ENCODE assay signal across 22 cellular contexts in the genomic region with DNA sequence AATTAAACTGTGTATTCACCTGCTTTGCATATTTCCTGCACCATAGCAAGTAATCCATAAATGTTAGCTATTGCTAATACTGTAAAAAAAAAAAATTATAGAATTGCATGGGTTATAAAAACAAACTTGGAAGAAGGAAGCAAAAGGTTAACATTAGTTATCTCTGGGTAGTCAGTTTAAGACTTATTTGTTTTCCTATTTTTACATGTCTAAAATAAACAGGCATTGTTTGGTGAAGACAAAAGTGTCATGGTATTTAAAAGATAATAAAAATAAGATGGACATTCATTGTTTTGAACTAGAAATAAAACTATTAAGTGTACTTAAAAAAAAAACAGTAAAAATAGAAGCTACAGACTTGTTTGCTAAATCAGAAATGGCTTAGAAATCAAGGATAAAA.
DNase-seq lines count a peak whose midpoint lies in the region; ATAC-seq, FAIRE-seq and TF ChIP-seq lines count a peak whose summit lies in the region.
"Had no signal": no experiment of that assay in that cellular context is flagged by ENCODE, and none has a peak within 500 bp of the region (broad histone marks: within the 10 kb centered on the region; RNA-seq: fewer than 3 reads in every experiment).

No MANE protein-coding gene starts in this region.

- H3K9me3 ChIP-seq in A549, result no peaks in the 10 kb centered on the region
- no peaks in the 10 kb centered on the region for H3K9me3 ChIP-seq in PC-3 (ENCODE audit: low read length)

- H4K20me1 ChIP-seq in PC-3 (ENCODE audit: low read length), result no peaks in the 10 kb centered on the region

- H3K27ac ChIP-seq in A549 (peak overlapping the region in 1 of 2 experiments; percentile 41; a peak in 3 of 6 replicates), PC-3 (ENCODE audit: low read length) (no peak overlapping the region), VCaP (peak overlapping the region; percentile 83)
- H3K27ac ChIP-seq: GM23248 had no signal

- no peak for DNase-seq in A549 (ENCODE audit: low read depth in 1 of 2, low spot score in 1 of 2)
- DNase-seq in PC-3, result no peak
- no peak for DNase-seq in T-cell
- no peak for DNase-seq in GM03348 (ENCODE audit: low spot score)
- DNase-seq in activated CD4-positive, alpha-beta memory T cell treated with anti-CD3 and anti-CD28 coated beads for 36 hours, result no peak
- DNase-seq: AML-193; CD4-positive, alpha-beta T cell; CD8-positive, alpha-beta memory T cell; DMS 273 treated with DMSO at 0.1 percent for 48 hours; DMS79; EL; GDM1; GM23248; H7; HCEC 1CT had no signal

- H3K4me1 ChIP-seq in A549, result peaks cover 82% of the 10 kb centered on the region
- H3K4me1 ChIP-seq in PC-3 (ENCODE audit: insufficient read depth, low read length), result peaks cover 21% of the 10 kb centered on the region; the same call in 1 of the 2 replicates

- intact Hi-C loops in PC-3 (cut with micrococcal nuclease), result no loop called here
- intact Hi-C loops in activated CD4-positive, alpha-beta memory T cell treated with anti-CD3 and anti-CD28 coated beads for 36 hours (cut with micrococcal nuclease), result no loop called here

- TF ChIP-seq EP300 in A549 (IDR thresholded peaks at IDR 0.05), result no peak

- CTCF ChIA-PET in A549 (lab: Yijun Ruan, JAX) (interaction anchor here (0.9 to 3.3 kb wide), 5 partner anchors 9 to 105 kb away, joined by 3 to 8 read pairs (median 4); no protein-coding TSS in a partner anchor), PC-3 (lab: Charles Lee) (interaction anchor here (0.7 kb wide), 2 partner anchors 263 to 298 kb away, joined by 3 read pairs; no protein-coding TSS in a partner anchor), T-cell (lab: Charles Lee) (interaction anchor here in 1 of 2 donors (0.6 kb wide), 1 partner anchor 308 kb away, joined by 3 read pairs; no protein-coding TSS in a partner anchor)
- CTCF ChIA-PET in activated CD4-positive, alpha-beta memory T cell treated with anti-CD3 and anti-CD28 coated beads for 36 hours (lab: Charles Lee), result no interaction called here

- 0 out of 3 replicates have a peak overlapping the region, but pooled peaks have one; percentile 0 for H3K4me2 ChIP-seq in A549
- no peak overlapping the region for H3K4me2 ChIP-seq in PC-3 (ENCODE audit: low read length)

- ATAC-seq in A549 (no peak), PC-3 (peak; percentile 58), T-cell (replicated peaks in 1 of 4) (no peak), GM19324 (IDR thresholded peaks at IDR 0.05; ENCODE audit: low FRiP score, unreplicated experiment) (no peak)

- no peaks in the 10 kb centered on the region for H3F3A ChIP-seq in PC-3 (ENCODE audit: low read length, unreplicated experiment)

- TF ChIP-seq CTCF in A549 (IDR thresholded peaks at IDR 0.05) (no peak), PC-3 (conservative IDR thresholded peaks at IDR 0.05; ENCODE audit: low read depth, low read length) (no peak), VCaP (conservative IDR thresholded peaks at IDR 0.05) (no peak)

- TF ChIP-seq RAD21 in A549 (conservative IDR thresholded peaks at IDR 0.05 in 1 of 2, IDR thresholded peaks at IDR 0.05 in 1 of 2), result no peak

- no peak overlapping the region for H3K4me3 ChIP-seq in A549
- no peak overlapping the region for H3K4me3 ChIP-seq in PC-3 (ENCODE audit: low read length)
- H3K4me3 ChIP-seq: GM23248 had no signal

- no peaks in the 10 kb centered on the region for H3K4me1 Mint-ChIP-seq in T-cell
- H3K4me1 Mint-ChIP-seq in activated CD4-positive, alpha-beta memory T cell treated with anti-CD3 and anti-CD28 coated beads for 36 hours (ENCODE audit: low read depth), result no peaks in the 10 kb centered on the region
- H3K4me1 Mint-ChIP-seq: CD14-positive monocyte; CD8-positive, alpha-beta memory T cell had no signal

- H3K9ac ChIP-seq in PC-3 (ENCODE audit: low read length), result no peak overlapping the region
- H3K9ac ChIP-seq: GM23248 had no signal

- H3K36me3 ChIP-seq in PC-3 (ENCODE audit: low read depth, low read length), result no peaks in the 10 kb centered on the region

- H3K36me3 Mint-ChIP-seq in T-cell, result no peaks in the 10 kb centered on the region
- H3K36me3 Mint-ChIP-seq in activated CD4-positive, alpha-beta memory T cell treated with anti-CD3 and anti-CD28 coated beads for 36 hours, result no peaks in the 10 kb centered on the region
- H3K36me3 Mint-ChIP-seq: CD14-positive monocyte; CD8-positive, alpha-beta memory T cell had no signal

- no peak overlapping the region for H2AFZ ChIP-seq in PC-3 (ENCODE audit: low read length)
- H2AFZ ChIP-seq: GM23248 had no signal

- no peaks in the 10 kb centered on the region for H3K27me3 ChIP-seq in PC-3 (ENCODE audit: low read length)

- H3K9me3 Mint-ChIP-seq in T-cell, result no peaks in the 10 kb centered on the region
- no peaks in the 10 kb centered on the region for H3K9me3 Mint-ChIP-seq in activated CD4-positive, alpha-beta memory T cell treated with anti-CD3 and anti-CD28 coated beads for 36 hours
- H3K9me3 Mint-ChIP-seq: CD4-positive, alpha-beta T cell; CD8-positive, alpha-beta memory T cell had no signal

- peaks cover 92% of the 10 kb centered on the region for H3K79me2 ChIP-seq in PC-3 (ENCODE audit: low read length)

- no peak for TF ChIP-seq POLR2A in A549 (IDR thresholded peaks at IDR 0.05; ENCODE audit: low read length)

- no peak overlapping the region for H3K4me3 Mint-ChIP-seq in T-cell
- no peak overlapping the region for H3K4me3 Mint-ChIP-seq in activated CD4-positive, alpha-beta memory T cell treated with anti-CD3 and anti-CD28 coated beads for 36 hours
- H3K4me3 Mint-ChIP-seq: CD14-positive monocyte; CD4-positive, alpha-beta T cell; CD8-positive, alpha-beta memory T cell had no signal

- no peak for FAIRE-seq in A549 (lab: Jason Lieb, UNC)
- FAIRE-seq: D721Med, GM12891, GM18507, H1 had no signal

- H3K27ac Mint-ChIP-seq in T-cell, result no peak overlapping the region
- no peak overlapping the region for H3K27ac Mint-ChIP-seq in activated CD4-positive, alpha-beta memory T cell treated with anti-CD3 and anti-CD28 coated beads for 36 hours
- H3K27ac Mint-ChIP-seq: CD14-positive monocyte; CD4-positive, alpha-beta T cell; CD8-positive, alpha-beta memory T cell had no signal

- H3K9me2 ChIP-seq in PC-3 (replicated peaks; ENCODE audit: low read length), result no peaks in the 10 kb centered on the region

- no TSS peak for BruUV-seq in PC-3 (replicated peaks; lab: Mats Ljungman, UMichigan)

- POLR2A ChIA-PET in A549 (lab: Yijun Ruan, JAX) (interaction anchor here (0.7 kb wide), 1 partner anchor 23 kb away, joined by 4 read pairs; no protein-coding TSS in a partner anchor), PC-3 (lab: Charles Lee; ENCODE audit: unreplicated experiment) (interaction anchor here (0.5 to 1.4 kb wide), 3 partner anchors 307 to 765 kb away, joined by 3 to 6 read pairs (median 3); no protein-coding TSS in a partner anchor), T-cell (lab: Charles Lee) (no interaction called here)
- POLR2A ChIA-PET in activated CD4-positive, alpha-beta memory T cell treated with anti-CD3 and anti-CD28 coated beads for 36 hours (lab: Charles Lee), result no interaction called here

- peaks cover under 1 to 1% of the 10 kb centered on the region in 2 donors for H3K27me3 Mint-ChIP-seq in T-cell
- no peaks in the 10 kb centered on the region for H3K27me3 Mint-ChIP-seq in activated CD4-positive, alpha-beta memory T cell treated with anti-CD3 and anti-CD28 coated beads for 36 hours

TF ChIP-seq in A549, 52 proteins besides CTCF, POLR2A, EP300 and RAD21:
- no peak for TF ChIP-seq JUN (IDR thresholded peaks at IDR 0.05)
- no peak for TF ChIP-seq EHF (CRISPR knock-in tag; IDR thresholded peaks at IDR 0.05)

Comparison
In these comparisons a context has a peak if more than half of its experiments do, and no peak if none do; other contexts are left out.
1. POLR2A ChIA-PET loops: an anchor here in A549 (0.7 kb wide) and PC-3 (0.5 to 1.4 kb wide); none called in T-cell and activated CD4-positive, alpha-beta memory T cell treated with anti-CD3 and anti-CD28 coated beads for 36 hours.